Comparison of ENCODE assay signal across 2 cellular contexts in genomic region chr1:15431571-15431948, GRCh38.
TF ChIP-seq lines count a peak whose summit lies in the region.

No MANE protein-coding gene starts in this region.

TF ChIP-seq in SK-N-SH, 30 proteins besides CTCF, POLR2A, EP300 and RAD21:
- TF ChIP-seq, protein P1, sequence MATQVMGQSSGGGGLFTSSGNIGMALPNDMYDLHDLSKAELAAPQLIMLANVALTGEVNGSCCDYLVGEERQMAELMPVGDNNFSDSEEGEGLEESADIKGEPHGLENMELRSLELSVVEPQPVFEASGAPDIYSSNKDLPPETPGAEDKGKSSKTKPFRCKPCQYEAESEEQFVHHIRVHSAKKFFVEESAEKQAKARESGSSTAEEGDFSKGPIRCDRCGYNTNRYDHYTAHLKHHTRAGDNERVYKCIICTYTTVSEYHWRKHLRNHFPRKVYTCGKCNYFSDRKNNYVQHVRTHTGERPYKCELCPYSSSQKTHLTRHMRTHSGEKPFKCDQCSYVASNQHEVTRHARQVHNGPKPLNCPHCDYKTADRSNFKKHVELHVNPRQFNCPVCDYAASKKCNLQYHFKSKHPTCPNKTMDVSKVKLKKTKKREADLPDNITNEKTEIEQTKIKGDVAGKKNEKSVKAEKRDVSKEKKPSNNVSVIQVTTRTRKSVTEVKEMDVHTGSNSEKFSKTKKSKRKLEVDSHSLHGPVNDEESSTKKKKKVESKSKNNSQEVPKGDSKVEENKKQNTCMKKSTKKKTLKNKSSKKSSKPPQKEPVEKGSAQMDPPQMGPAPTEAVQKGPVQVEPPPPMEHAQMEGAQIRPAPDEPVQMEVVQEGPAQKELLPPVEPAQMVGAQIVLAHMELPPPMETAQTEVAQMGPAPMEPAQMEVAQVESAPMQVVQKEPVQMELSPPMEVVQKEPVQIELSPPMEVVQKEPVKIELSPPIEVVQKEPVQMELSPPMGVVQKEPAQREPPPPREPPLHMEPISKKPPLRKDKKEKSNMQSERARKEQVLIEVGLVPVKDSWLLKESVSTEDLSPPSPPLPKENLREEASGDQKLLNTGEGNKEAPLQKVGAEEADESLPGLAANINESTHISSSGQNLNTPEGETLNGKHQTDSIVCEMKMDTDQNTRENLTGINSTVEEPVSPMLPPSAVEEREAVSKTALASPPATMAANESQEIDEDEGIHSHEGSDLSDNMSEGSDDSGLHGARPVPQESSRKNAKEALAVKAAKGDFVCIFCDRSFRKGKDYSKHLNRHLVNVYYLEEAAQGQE (IDR thresholded peaks at IDR 0.05; ENCODE audit: low read depth, low read length), result no peak
- TF ChIP-seq SMC3 (IDR thresholded peaks at IDR 0.05; ENCODE audit: low read depth, low read length) (no peak), RCOR1 (IDR thresholded peaks at IDR 0.05; ENCODE audit: low read length) (no peak), SIN3A (IDR thresholded peaks at IDR 0.05; ENCODE audit: borderline replicate concordance, low read depth, low read length) (no peak), GATA2 (CRISPR knock-in tag; IDR thresholded peaks at IDR 0.05) (no peak), JUND (IDR thresholded peaks at IDR 0.05) (no peak), FOSL2 (IDR thresholded peaks at IDR 0.05; ENCODE audit: borderline replicate concordance, low read depth) (no peak), CHD2 (IDR thresholded peaks at IDR 0.05; ENCODE audit: low read length, partially characterized antibody) (no peak), FOXM1 (IDR thresholded peaks at IDR 0.05; ENCODE audit: low read depth) (no peak), ELF1 (IDR thresholded peaks at IDR 0.05) (no peak), TEAD4 (IDR thresholded peaks at IDR 0.05; ENCODE audit: borderline replicate concordance, insufficient read depth) (no peak), GABPA (IDR thresholded peaks at IDR 0.05; ENCODE audit: low read depth) (no peak), FOXJ3 (CRISPR knock-in tag; IDR thresholded peaks at IDR 0.05) (no peak), YY1 (IDR thresholded peaks at IDR 0.05; ENCODE audit: low read depth) (no peak), MEF2A (IDR thresholded peaks at IDR 0.05; ENCODE audit: borderline replicate concordance, low read depth) (no peak), RFX5 (IDR thresholded peaks at IDR 0.05; ENCODE audit: low read length) (no peak)
- TF ChIP-seq, protein P2, sequence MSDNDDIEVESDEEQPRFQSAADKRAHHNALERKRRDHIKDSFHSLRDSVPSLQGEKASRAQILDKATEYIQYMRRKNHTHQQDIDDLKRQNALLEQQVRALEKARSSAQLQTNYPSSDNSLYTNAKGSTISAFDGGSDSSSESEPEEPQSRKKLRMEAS (IDR thresholded peaks at IDR 0.05; ENCODE audit: low read depth), result no peak
- TF ChIP-seq, protein P3, sequence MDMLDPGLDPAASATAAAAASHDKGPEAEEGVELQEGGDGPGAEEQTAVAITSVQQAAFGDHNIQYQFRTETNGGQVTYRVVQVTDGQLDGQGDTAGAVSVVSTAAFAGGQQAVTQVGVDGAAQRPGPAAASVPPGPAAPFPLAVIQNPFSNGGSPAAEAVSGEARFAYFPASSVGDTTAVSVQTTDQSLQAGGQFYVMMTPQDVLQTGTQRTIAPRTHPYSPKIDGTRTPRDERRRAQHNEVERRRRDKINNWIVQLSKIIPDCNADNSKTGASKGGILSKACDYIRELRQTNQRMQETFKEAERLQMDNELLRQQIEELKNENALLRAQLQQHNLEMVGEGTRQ (IDR thresholded peaks at IDR 0.05; ENCODE audit: borderline replicate concordance, low read depth, low read length), result no peak
- TF ChIP-seq, protein P4, sequence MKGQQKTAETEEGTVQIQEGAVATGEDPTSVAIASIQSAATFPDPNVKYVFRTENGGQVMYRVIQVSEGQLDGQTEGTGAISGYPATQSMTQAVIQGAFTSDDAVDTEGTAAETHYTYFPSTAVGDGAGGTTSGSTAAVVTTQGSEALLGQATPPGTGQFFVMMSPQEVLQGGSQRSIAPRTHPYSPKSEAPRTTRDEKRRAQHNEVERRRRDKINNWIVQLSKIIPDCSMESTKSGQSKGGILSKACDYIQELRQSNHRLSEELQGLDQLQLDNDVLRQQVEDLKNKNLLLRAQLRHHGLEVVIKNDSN (IDR thresholded peaks at IDR 0.05; ENCODE audit: borderline replicate concordance, low read depth), result no peak

TF ChIP-seq in SK-N-SH treated with all-trans-retinoic acid at 6 μM for 48 hours, 23 proteins besides CTCF, POLR2A, EP300 and RAD21 (continued from another document):
- TF ChIP-seq, protein P5, sequence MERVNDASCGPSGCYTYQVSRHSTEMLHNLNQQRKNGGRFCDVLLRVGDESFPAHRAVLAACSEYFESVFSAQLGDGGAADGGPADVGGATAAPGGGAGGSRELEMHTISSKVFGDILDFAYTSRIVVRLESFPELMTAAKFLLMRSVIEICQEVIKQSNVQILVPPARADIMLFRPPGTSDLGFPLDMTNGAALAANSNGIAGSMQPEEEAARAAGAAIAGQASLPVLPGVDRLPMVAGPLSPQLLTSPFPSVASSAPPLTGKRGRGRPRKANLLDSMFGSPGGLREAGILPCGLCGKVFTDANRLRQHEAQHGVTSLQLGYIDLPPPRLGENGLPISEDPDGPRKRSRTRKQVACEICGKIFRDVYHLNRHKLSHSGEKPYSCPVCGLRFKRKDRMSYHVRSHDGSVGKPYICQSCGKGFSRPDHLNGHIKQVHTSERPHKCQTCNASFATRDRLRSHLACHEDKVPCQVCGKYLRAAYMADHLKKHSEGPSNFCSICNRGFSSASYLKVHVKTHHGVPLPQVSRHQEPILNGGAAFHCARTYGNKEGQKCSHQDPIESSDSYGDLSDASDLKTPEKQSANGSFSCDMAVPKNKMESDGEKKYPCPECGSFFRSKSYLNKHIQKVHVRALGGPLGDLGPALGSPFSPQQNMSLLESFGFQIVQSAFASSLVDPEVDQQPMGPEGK (CRISPR knock-in tag; IDR thresholded peaks at IDR 0.05; ENCODE audit: borderline replicate concordance), result no peak
- TF ChIP-seq CSDC2 (CRISPR knock-in tag; IDR thresholded peaks at IDR 0.05) (no peak), ZNF70 (CRISPR knock-in tag; IDR thresholded peaks at IDR 0.05) (no peak), PPARA (CRISPR knock-in tag; IDR thresholded peaks at IDR 0.05; ENCODE audit: borderline replicate concordance) (no peak), ZFP3 (CRISPR knock-in tag; IDR thresholded peaks at IDR 0.05) (no peak)
TF ChIP-seq in SK-N-SH treated with all-trans-retinoic acid at 6 μM for 48 hours: peak in this region for 0.
